1 cellular context compared by ENCODE assay signal in genomic region chr17:43952724-43953666, GRCh38.
TF ChIP-seq lines count a peak whose summit lies in the region.

No MANE protein-coding gene starts in this region.

TF ChIP-seq in WTC11, 78 proteins besides CTCF, POLR2A, EP300 and RAD21 (continued from another document):
- TF ChIP-seq ATF2 (CRISPR knock-in tag; IDR thresholded peaks at IDR 0.05; ENCODE audit: borderline replicate concordance, low read depth) = no peak
- TF ChIP-seq ZNF121 (CRISPR knock-in tag; IDR thresholded peaks at IDR 0.05) = 0 out of 2 replicates have a peak, but pooled peaks have one; percentile 14
- TF ChIP-seq, protein P1, sequence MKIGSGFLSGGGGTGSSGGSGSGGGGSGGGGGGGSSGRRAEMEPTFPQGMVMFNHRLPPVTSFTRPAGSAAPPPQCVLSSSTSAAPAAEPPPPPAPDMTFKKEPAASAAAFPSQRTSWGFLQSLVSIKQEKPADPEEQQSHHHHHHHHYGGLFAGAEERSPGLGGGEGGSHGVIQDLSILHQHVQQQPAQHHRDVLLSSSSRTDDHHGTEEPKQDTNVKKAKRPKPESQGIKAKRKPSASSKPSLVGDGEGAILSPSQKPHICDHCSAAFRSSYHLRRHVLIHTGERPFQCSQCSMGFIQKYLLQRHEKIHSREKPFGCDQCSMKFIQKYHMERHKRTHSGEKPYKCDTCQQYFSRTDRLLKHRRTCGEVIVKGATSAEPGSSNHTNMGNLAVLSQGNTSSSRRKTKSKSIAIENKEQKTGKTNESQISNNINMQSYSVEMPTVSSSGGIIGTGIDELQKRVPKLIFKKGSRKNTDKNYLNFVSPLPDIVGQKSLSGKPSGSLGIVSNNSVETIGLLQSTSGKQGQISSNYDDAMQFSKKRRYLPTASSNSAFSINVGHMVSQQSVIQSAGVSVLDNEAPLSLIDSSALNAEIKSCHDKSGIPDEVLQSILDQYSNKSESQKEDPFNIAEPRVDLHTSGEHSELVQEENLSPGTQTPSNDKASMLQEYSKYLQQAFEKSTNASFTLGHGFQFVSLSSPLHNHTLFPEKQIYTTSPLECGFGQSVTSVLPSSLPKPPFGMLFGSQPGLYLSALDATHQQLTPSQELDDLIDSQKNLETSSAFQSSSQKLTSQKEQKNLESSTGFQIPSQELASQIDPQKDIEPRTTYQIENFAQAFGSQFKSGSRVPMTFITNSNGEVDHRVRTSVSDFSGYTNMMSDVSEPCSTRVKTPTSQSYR (CRISPR knock-in tag; IDR thresholded peaks at IDR 0.05) = no peak
- TF ChIP-seq RORB (CRISPR knock-in tag; IDR thresholded peaks at IDR 0.05) = no peak
- TF ChIP-seq, protein P2, sequence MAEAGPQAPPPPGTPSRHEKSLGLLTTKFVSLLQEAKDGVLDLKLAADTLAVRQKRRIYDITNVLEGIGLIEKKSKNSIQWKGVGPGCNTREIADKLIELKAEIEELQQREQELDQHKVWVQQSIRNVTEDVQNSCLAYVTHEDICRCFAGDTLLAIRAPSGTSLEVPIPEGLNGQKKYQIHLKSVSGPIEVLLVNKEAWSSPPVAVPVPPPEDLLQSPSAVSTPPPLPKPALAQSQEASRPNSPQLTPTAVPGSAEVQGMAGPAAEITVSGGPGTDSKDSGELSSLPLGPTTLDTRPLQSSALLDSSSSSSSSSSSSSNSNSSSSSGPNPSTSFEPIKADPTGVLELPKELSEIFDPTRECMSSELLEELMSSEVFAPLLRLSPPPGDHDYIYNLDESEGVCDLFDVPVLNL (CRISPR knock-in tag; IDR thresholded peaks at IDR 0.05; ENCODE audit: borderline replicate concordance, low read depth) = no peak
- no peak for TF ChIP-seq EMX1 (CRISPR knock-in tag; IDR thresholded peaks at IDR 0.05)
